In the genomic region with DNA sequence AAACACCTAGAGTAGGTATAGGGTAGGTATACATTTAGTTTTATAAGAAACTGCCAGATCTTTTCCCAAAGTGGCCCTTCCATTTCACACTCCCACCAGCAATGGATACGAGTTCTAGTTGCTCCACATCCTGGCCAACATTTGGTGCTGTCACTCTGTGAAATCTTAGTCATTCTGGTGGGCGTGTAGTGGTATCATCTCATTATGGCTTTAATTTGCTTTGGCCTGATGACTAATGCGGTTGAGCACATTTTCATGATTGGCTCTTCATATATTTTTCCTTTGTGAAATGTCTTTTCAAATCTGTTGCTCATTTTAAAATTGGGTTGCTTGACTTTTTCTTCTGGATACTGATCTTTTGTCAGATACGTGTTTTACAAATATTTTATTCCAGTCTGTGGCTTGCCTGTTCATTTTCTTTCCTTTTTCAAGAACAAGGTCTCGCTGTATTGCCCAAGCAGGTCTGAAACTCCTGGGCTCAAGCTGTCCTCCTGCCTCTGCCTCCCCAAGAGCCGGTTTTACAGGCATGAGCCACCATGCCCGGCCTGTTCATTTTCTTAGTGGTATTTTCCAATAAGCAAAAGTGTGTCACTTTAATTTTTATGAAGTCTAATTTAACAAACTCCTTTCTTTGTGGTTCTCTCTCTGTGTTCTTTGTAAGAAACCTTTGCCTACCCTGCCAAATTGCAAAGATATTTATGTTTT, we compare ENCODE assay signal across 8 cellular contexts.
DNase-seq lines count a peak whose midpoint lies in the region; ATAC-seq, FAIRE-seq and TF ChIP-seq lines count a peak whose summit lies in the region.

No MANE protein-coding gene starts in this region.

- peaks cover 57% of the 10 kb centered on the region for H3K4me1 ChIP-seq in CD4-positive, alpha-beta memory T cell (ENCODE audit: insufficient read depth, low read length)
- H3K4me1 ChIP-seq in astrocyte (ENCODE audit: insufficient read depth, low read length), result peaks cover 22% of the 10 kb centered on the region
- peaks cover 21 to 24% of the 10 kb centered on the region in 2 donors for H3K4me1 ChIP-seq in naive thymus-derived CD4-positive, alpha-beta T cell (ENCODE audit: control insufficient read depth in 2 of 2, insufficient read depth in 2 of 2, low read length in 2 of 2)

- H3K27ac ChIP-seq in CD4-positive, alpha-beta memory T cell (ENCODE audit: low read depth, low read length), result peak overlapping the region; percentile 43
- peak overlapping the region; percentile 70 for H3K27ac ChIP-seq in astrocyte (ENCODE audit: low read depth, low read length)
- H3K27ac ChIP-seq in naive thymus-derived CD4-positive, alpha-beta T cell (ENCODE audit: low read depth, low read length), result no peak overlapping the region

- intact Hi-C loops in CD4-positive, alpha-beta memory T cell (cut with micrococcal nuclease), result loop anchor here (1.0 kb wide), 1 partner anchor 9 kb away; no protein-coding TSS in a partner anchor
- intact Hi-C loops in naive thymus-derived CD4-positive, alpha-beta T cell (cut with micrococcal nuclease), result loop anchor here (1.0 to 5.0 kb wide), 6 partner anchors 9 to 129 kb away; no protein-coding TSS in a partner anchor

- H3K4me2 ChIP-seq in astrocyte (ENCODE audit: low read length), result peak overlapping the region; percentile 69

- peak overlapping the region in 1 of 2 donors; percentile 48 for H3K4me3 ChIP-seq in CD4-positive, alpha-beta memory T cell (ENCODE audit: low read length in 2 of 2)
- no peak overlapping the region for H3K4me3 ChIP-seq in astrocyte (ENCODE audit: insufficient read depth, low read depth, low read length)
- H3K4me3 ChIP-seq in naive thymus-derived CD4-positive, alpha-beta T cell (ENCODE audit: low read length), result peak overlapping the region; percentile 10

- H3K27ac Mint-ChIP-seq in CD4-positive, alpha-beta memory T cell, result peak overlapping the region; percentile 83 to 95 (median 93)
- no peak overlapping the region for H3K27ac Mint-ChIP-seq in astrocyte (ENCODE audit: unreplicated experiment)
- H3K27ac Mint-ChIP-seq in naive thymus-derived CD4-positive, alpha-beta T cell, result peak overlapping the region; percentile 70 to 98 (median 91)

- peak overlapping the region; percentile 28 to 90 (median 85) for H3K4me3 Mint-ChIP-seq in CD4-positive, alpha-beta memory T cell
- peak overlapping the region; percentile 31 for H3K4me3 Mint-ChIP-seq in astrocyte (ENCODE audit: unreplicated experiment)
- peak overlapping the region; percentile 22 to 91 (median 84) for H3K4me3 Mint-ChIP-seq in naive thymus-derived CD4-positive, alpha-beta T cell

- peaks cover 0 to 5% (median 0%) of the 10 kb centered on the region in 8 donors for H3K9me3 Mint-ChIP-seq in CD4-positive, alpha-beta memory T cell
- H3K9me3 Mint-ChIP-seq in astrocyte (ENCODE audit: unreplicated experiment), result peaks cover 8% of the 10 kb centered on the region
- peaks cover 0 to 11% (median 2%) of the 10 kb centered on the region in 11 donors for H3K9me3 Mint-ChIP-seq in naive thymus-derived CD4-positive, alpha-beta T cell

- H3K9ac ChIP-seq in astrocyte (ENCODE audit: low read length), result peak overlapping the region; percentile 60

- peaks cover 27 to 61% (median 39%) of the 10 kb centered on the region in 4 donors for H3K4me1 Mint-ChIP-seq in CD4-positive, alpha-beta memory T cell
- H3K4me1 Mint-ChIP-seq in astrocyte (ENCODE audit: low read depth, unreplicated experiment), result peaks cover 10% of the 10 kb centered on the region
- H3K4me1 Mint-ChIP-seq in naive thymus-derived CD4-positive, alpha-beta T cell, result peaks cover 29 to 48% (median 39%) of the 10 kb centered on the region in 7 donors

- no peaks in the 10 kb centered on the region for H3K27me3 Mint-ChIP-seq in CD4-positive, alpha-beta memory T cell
- H3K27me3 Mint-ChIP-seq in astrocyte (ENCODE audit: low read depth, unreplicated experiment), result peaks cover 9% of the 10 kb centered on the region
- no peaks in the 10 kb centered on the region for H3K27me3 Mint-ChIP-seq in naive thymus-derived CD4-positive, alpha-beta T cell

- peaks cover 0 to 2% of the 10 kb centered on the region in 2 donors for H3K36me3 Mint-ChIP-seq in CD4-positive, alpha-beta memory T cell
- H3K36me3 Mint-ChIP-seq in astrocyte (ENCODE audit: low read depth, unreplicated experiment), result no peaks in the 10 kb centered on the region
- H3K36me3 Mint-ChIP-seq in naive thymus-derived CD4-positive, alpha-beta T cell, result peaks cover 0 to 17% (median 0%) of the 10 kb centered on the region in 5 donors

- POLR2A ChIA-PET in CD4-positive, alpha-beta memory T cell (lab: Charles Lee; ENCODE audit: partially characterized antibody), result interaction anchor here (0.6 to 11.6 kb wide), 25 partner anchors 9 to 548 kb away, joined by 3 to 252 read pairs (median 23); no protein-coding TSS in a partner anchor
- POLR2A ChIA-PET in naive thymus-derived CD4-positive, alpha-beta T cell (lab: Charles Lee), result interaction anchor here (0.6 to 6.7 kb wide), 15 partner anchors 10 to 876 kb away, joined by 3 to 98 read pairs (median 9); no protein-coding TSS in a partner anchor

- FAIRE-seq in astrocyte (lab: Jason Lieb, UNC) (peak; percentile 88), GM19239 (lab: Jason Lieb, UNC) (no peak)

- H2AFZ ChIP-seq in astrocyte (ENCODE audit: low read depth, low read length), result no peak overlapping the region

- H3K79me2 ChIP-seq in astrocyte (ENCODE audit: insufficient read depth, low read length), result peaks cover 68% of the 10 kb centered on the region

- H3K27me3 ChIP-seq in CD4-positive, alpha-beta memory T cell (ENCODE audit: insufficient read depth, low read length), result no peaks in the 10 kb centered on the region
- H3K27me3 ChIP-seq in astrocyte (ENCODE audit: insufficient read depth, low read length), result no peaks in the 10 kb centered on the region
- no peaks in the 10 kb centered on the region for H3K27me3 ChIP-seq in naive thymus-derived CD4-positive, alpha-beta T cell (ENCODE audit: control insufficient read depth in 2 of 2, insufficient read depth in 2 of 2, low read length in 2 of 2)

- no peak for TF ChIP-seq CTCF in astrocyte (IDR thresholded peaks at IDR 0.05; ENCODE audit: insufficient read depth, low read depth, low read length)

- peaks cover 27% of the 10 kb centered on the region for H4K20me1 ChIP-seq in astrocyte (ENCODE audit: insufficient read depth, low read length)

- no peak for ATAC-seq in naive thymus-derived CD4-positive, alpha-beta T cell
- ATAC-seq in HG02885 (IDR thresholded peaks at IDR 0.05; ENCODE audit: poor library complexity, unreplicated experiment), result no peak

- H3K36me3 ChIP-seq in CD4-positive, alpha-beta memory T cell (ENCODE audit: insufficient read depth, low read length), result no peaks in the 10 kb centered on the region
- H3K36me3 ChIP-seq in astrocyte (ENCODE audit: insufficient read depth, low read length), result no peaks in the 10 kb centered on the region
- no peaks in the 10 kb centered on the region for H3K36me3 ChIP-seq in naive thymus-derived CD4-positive, alpha-beta T cell (ENCODE audit: control insufficient read depth in 2 of 3, insufficient read depth in 3 of 3, low read length in 3 of 3)

- peak in 1 of 5 donors; percentile 71 for DNase-seq in CD4-positive, alpha-beta memory T cell
- DNase-seq in MV-4-11 (lab: John Stamatoyannopoulos, UW) (peak; percentile 15), astrocyte (ENCODE audit: low read depth) (peak; percentile 94), GM19239 (ENCODE audit: insufficient read length, low spot score) (no peak), NCI-H526 (lab: John Stamatoyannopoulos, UW) (no peak), GDM1 (lab: John Stamatoyannopoulos, UW) (no peak)
- peak in 1 of 9 donors; percentile 50 for DNase-seq in naive thymus-derived CD4-positive, alpha-beta T cell

- CTCF ChIA-PET in CD4-positive, alpha-beta memory T cell (lab: Charles Lee; ENCODE audit: partially characterized antibody), result interaction anchor here (1.5 to 5.2 kb wide), 10 partner anchors 7 to 163 kb away, joined by 4 to 63 read pairs (median 15); no protein-coding TSS in a partner anchor
- CTCF ChIA-PET in naive thymus-derived CD4-positive, alpha-beta T cell (lab: Charles Lee), result interaction anchor here (0.7 to 5.2 kb wide), 11 partner anchors 7 to 899 kb away, joined by 3 to 39 read pairs (median 3); no protein-coding TSS in a partner anchor

- H3K9me3 ChIP-seq in CD4-positive, alpha-beta memory T cell (ENCODE audit: control insufficient read depth in 1 of 2, low read length in 2 of 2), result no peaks in the 10 kb centered on the region
- peaks cover 3% of the 10 kb centered on the region for H3K9me3 ChIP-seq in astrocyte (ENCODE audit: insufficient read depth, low read depth, low read length)
- H3K9me3 ChIP-seq in naive thymus-derived CD4-positive, alpha-beta T cell (ENCODE audit: control insufficient read depth in 2 of 3, low read length in 3 of 3), result peaks cover 0 to 3% (median 0%) of the 10 kb centered on the region in 3 experiments

Comparison
In these comparisons a context has a peak if more than half of its experiments do, and no peak if none do; other contexts are left out.
1. DNase-seq: peak in MV-4-11 (single experiment) and astrocyte (single experiment); none in GM19239 (single experiment), NCI-H526 (0 of 2) and GDM1 (single experiment).
2. H3K4me3 Mint-ChIP-seq: peak in every context shown above with its lines; median percentile 85 in CD4-positive, alpha-beta memory T cell; 84 in naive thymus-derived CD4-positive, alpha-beta T cell; 31 in astrocyte.